In the genomic region with DNA sequence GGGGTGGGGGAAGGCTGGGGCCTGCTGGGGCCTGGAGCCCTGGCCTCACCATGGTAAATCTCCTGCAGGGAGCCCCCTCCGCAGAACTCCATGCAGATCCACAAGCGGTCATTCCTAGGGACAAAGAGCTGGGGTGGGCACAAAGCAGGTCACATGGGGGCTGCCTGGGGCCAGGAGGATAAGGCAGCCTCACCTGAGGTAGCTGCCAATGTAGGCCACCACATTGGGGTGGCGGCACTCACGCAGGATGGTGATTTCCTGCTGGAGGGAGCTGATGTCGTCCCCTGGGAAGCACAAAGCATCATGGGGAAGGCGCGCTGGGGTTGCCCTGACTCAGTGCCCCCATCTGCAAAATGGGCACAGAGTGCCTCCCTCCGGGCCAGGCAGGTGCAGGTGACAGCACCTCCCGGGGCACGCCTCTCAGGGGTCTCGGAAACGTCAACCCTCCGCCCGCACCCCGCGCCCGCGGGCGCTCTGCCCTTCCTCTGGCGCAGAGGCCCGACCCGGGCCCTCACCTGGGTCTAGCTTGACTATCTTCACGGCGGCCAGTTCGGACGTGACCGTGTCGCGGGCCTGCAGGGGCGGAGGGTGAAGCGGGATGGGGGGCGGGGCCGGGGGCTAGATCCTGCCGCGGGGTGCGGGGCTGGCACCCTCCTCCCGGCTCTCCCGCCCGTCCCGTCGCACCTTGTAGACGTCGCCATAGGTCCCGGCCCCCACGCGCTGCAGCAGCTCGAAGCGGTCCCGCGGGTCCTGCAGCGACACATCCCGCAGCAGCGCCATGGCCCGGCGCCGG, we compare ENCODE assay signal across 1 cellular context.
TF ChIP-seq lines count a peak whose summit lies in the region.

No MANE protein-coding gene starts in this region.

TF ChIP-seq in GM12878, 131 proteins besides CTCF, POLR2A, EP300 and RAD21 (continues in another document):
- no peak for TF ChIP-seq PAX8 (IDR thresholded peaks at IDR 0.05)
- 0 out of 2 replicates have a peak, but pooled peaks have one; percentile 18 for TF ChIP-seq IRF4 (IDR thresholded peaks at IDR 0.05; ENCODE audit: low read depth, low read length)
- TF ChIP-seq SMARCA5 (IDR thresholded peaks at IDR 0.05), result peak; percentile 93
- TF ChIP-seq, protein P1, sequence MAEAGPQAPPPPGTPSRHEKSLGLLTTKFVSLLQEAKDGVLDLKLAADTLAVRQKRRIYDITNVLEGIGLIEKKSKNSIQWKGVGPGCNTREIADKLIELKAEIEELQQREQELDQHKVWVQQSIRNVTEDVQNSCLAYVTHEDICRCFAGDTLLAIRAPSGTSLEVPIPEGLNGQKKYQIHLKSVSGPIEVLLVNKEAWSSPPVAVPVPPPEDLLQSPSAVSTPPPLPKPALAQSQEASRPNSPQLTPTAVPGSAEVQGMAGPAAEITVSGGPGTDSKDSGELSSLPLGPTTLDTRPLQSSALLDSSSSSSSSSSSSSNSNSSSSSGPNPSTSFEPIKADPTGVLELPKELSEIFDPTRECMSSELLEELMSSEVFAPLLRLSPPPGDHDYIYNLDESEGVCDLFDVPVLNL (IDR thresholded peaks at IDR 0.05; ENCODE audit: low read depth, low read length), result no peak
- TF ChIP-seq NR2F1 (conservative IDR thresholded peaks at IDR 0.05), result 0 out of 2 replicates have a peak, but pooled peaks have one; percentile 19
- no peak for TF ChIP-seq YY1 (IDR thresholded peaks at IDR 0.05; ENCODE audit: low read depth, low read length)
- no peak for TF ChIP-seq RAD51 (IDR thresholded peaks at IDR 0.05)
- TF ChIP-seq MEF2A (IDR thresholded peaks at IDR 0.05; ENCODE audit: insufficient read depth, low read depth, low read length), result no peak
- 0 out of 2 replicates have a peak, but pooled peaks have one; percentile 27 for TF ChIP-seq ZNF687 (IDR thresholded peaks at IDR 0.05)
- no peak for TF ChIP-seq POLR2AphosphoS2 (IDR thresholded peaks at IDR 0.05; ENCODE audit: low read depth, low read length)
- TF ChIP-seq BCLAF1 (IDR thresholded peaks at IDR 0.05), result no peak
- no peak for TF ChIP-seq ATF3 (IDR thresholded peaks at IDR 0.05; ENCODE audit: borderline replicate concordance, extremely low read depth, low read depth, low read length)
- no peak for TF ChIP-seq NRF1 (conservative IDR thresholded peaks at IDR 0.05; ENCODE audit: low read depth, low read length)
- TF ChIP-seq MLLT1 (IDR thresholded peaks at IDR 0.05), result no peak
- no peak for TF ChIP-seq STAT1 (conservative IDR thresholded peaks at IDR 0.05)
- TF ChIP-seq NFXL1 (IDR thresholded peaks at IDR 0.05; ENCODE audit: borderline replicate concordance), result no peak
- TF ChIP-seq CREM (IDR thresholded peaks at IDR 0.05; ENCODE audit: low read depth), result peak; percentile 42; the same call in 1 of the 2 replicates
- no peak for TF ChIP-seq TCF7 (IDR thresholded peaks at IDR 0.05; ENCODE audit: borderline replicate concordance)
- peak; percentile 16; the same call in 1 of the 2 replicates for TF ChIP-seq DPF2 (IDR thresholded peaks at IDR 0.05)
- no peak for TF ChIP-seq ZNF274 (IDR thresholded peaks at IDR 0.05; ENCODE audit: insufficient read depth, insufficient read length)
- TF ChIP-seq YBX1 (IDR thresholded peaks at IDR 0.05), result no peak
- TF ChIP-seq KDM1A (IDR thresholded peaks at IDR 0.05; ENCODE audit: borderline replicate concordance), result no peak
- TF ChIP-seq HDAC6 (IDR thresholded peaks at IDR 0.05; ENCODE audit: unreplicated experiment), result no peak
- TF ChIP-seq, protein P2, sequence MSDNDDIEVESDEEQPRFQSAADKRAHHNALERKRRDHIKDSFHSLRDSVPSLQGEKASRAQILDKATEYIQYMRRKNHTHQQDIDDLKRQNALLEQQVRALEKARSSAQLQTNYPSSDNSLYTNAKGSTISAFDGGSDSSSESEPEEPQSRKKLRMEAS (IDR thresholded peaks at IDR 0.05; ENCODE audit: low read depth, low read length), result no peak
- TF ChIP-seq, protein P3, sequence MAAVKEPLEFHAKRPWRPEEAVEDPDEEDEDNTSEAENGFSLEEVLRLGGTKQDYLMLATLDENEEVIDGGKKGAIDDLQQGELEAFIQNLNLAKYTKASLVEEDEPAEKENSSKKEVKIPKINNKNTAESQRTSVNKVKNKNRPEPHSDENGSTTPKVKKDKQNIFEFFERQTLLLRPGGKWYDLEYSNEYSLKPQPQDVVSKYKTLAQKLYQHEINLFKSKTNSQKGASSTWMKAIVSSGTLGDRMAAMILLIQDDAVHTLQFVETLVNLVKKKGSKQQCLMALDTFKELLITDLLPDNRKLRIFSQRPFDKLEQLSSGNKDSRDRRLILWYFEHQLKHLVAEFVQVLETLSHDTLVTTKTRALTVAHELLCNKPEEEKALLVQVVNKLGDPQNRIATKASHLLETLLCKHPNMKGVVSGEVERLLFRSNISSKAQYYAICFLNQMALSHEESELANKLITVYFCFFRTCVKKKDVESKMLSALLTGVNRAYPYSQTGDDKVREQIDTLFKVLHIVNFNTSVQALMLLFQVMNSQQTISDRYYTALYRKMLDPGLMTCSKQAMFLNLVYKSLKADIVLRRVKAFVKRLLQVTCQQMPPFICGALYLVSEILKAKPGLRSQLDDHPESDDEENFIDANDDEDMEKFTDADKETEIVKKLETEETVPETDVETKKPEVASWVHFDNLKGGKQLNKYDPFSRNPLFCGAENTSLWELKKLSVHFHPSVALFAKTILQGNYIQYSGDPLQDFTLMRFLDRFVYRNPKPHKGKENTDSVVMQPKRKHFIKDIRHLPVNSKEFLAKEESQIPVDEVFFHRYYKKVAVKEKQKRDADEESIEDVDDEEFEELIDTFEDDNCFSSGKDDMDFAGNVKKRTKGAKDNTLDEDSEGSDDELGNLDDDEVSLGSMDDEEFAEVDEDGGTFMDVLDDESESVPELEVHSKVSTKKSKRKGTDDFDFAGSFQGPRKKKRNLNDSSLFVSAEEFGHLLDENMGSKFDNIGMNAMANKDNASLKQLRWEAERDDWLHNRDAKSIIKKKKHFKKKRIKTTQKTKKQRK (IDR thresholded peaks at IDR 0.05; ENCODE audit: low read depth, low read length), result no peak
- TF ChIP-seq GABPA (IDR thresholded peaks at IDR 0.05; ENCODE audit: low read depth), result no peak
- no peak for TF ChIP-seq CBX5 (IDR thresholded peaks at IDR 0.05; ENCODE audit: low read depth)
- no peak for TF ChIP-seq CUX1 (IDR thresholded peaks at IDR 0.05; ENCODE audit: insufficient replicate concordance, low read depth, low read length)
- TF ChIP-seq, protein P4, sequence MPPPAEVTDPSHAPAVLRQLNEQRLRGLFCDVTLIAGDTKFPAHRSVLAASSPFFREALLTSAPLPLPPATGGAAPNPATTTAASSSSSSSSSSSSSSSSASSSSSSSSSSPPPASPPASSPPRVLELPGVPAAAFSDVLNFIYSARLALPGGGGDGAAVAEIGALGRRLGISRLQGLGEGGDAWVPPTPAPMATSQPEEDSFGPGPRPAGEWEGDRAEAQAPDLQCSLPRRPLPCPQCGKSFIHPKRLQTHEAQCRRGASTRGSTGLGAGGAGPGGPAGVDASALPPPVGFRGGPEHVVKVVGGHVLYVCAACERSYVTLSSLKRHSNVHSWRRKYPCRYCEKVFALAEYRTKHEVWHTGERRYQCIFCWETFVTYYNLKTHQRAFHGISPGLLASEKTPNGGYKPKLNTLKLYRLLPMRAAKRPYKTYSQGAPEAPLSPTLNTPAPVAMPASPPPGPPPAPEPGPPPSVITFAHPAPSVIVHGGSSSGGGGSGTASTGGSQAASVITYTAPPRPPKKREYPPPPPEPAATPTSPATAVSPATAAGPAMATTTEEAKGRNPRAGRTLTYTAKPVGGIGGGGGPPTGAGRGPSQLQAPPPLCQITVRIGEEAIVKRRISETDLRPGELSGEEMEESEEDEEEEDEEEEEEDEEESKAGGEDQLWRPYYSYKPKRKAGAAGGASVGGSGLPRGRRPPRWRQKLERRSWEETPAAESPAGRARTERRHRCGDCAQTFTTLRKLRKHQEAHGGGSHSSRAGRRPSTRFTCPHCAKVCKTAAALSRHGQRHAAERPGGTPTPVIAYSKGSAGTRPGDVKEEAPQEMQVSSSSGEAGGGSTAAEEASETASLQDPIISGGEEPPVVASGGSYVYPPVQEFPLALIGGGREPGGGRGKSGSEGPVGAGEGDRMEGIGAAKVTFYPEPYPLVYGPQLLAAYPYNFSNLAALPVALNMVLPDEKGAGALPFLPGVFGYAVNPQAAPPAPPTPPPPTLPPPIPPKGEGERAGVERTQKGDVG (CRISPR knock-in tag; IDR thresholded peaks at IDR 0.05), result no peak
